ENCODE assay signal across 9 cellular contexts in genomic region chr11:33735166-33735425, GRCh38. TPM values are rescaled to one million over a fixed set of nuclear protein-coding genes. Genes with fewer than 3 reads are reported as not detected.
DNase-seq lines count a peak whose midpoint lies in the region; ATAC-seq, FAIRE-seq and TF ChIP-seq lines count a peak whose summit lies in the region.
"Had no signal": no experiment of that assay in that cellular context is flagged by ENCODE, and none has a peak within 500 bp of the region (broad histone marks: within the 10 kb centered on the region; RNA-seq: fewer than 3 reads in every experiment).

No MANE protein-coding gene starts in this region.

- peak overlapping the region; percentile 58 for H3K27ac Mint-ChIP-seq in Calu3 (ENCODE audit: unreplicated experiment)
- H3K27ac Mint-ChIP-seq in activated naive CD8-positive, alpha-beta T cell, result peak overlapping the region; percentile 24

- H3K27me3 Mint-ChIP-seq in Calu3 (ENCODE audit: unreplicated experiment), result no peaks in the 10 kb centered on the region
- no peaks in the 10 kb centered on the region for H3K27me3 Mint-ChIP-seq in activated naive CD8-positive, alpha-beta T cell

- peak overlapping the region; percentile 89 to 95 for H3K9ac ChIP-seq in kidney (ENCODE audit: low read length in 2 of 2)

- H3K9me3 Mint-ChIP-seq in Calu3 (ENCODE audit: low read depth, unreplicated experiment), result peaks cover 2% of the 10 kb centered on the region
- no peaks in the 10 kb centered on the region for H3K9me3 Mint-ChIP-seq in activated naive CD8-positive, alpha-beta T cell (ENCODE audit: low read depth)

- CTCF ChIA-PET in Calu3 (lab: Charles Lee), result interaction anchor here (3.5 kb wide), 1 partner anchor 19 kb away, joined by 15 read pairs; no protein-coding TSS in a partner anchor

- H3K4me3 ChIP-seq in kidney (ENCODE audit: low read length in 2 of 2), result peak overlapping the region; percentile 91 to 95

- H3K36me3 Mint-ChIP-seq in Calu3 (ENCODE audit: insufficient read depth, unreplicated experiment), result peaks cover 68% of the 10 kb centered on the region
- H3K36me3 Mint-ChIP-seq in activated naive CD8-positive, alpha-beta T cell, result peaks cover 4% of the 10 kb centered on the region

- intact Hi-C loops in Calu3 (cut with micrococcal nuclease; ENCODE audit: unreplicated experiment), result loop anchor here (2.0 kb wide), 1 partner anchor 42 kb away; no protein-coding TSS in a partner anchor
- intact Hi-C loops in kidney (cut with DNase I), result no loop called here

- TSS peak; percentile 42 for BruUV-seq in Calu3 (replicated peaks; lab: Mats Ljungman, UMichigan)

- H3K27ac ChIP-seq in kidney (ENCODE audit: low read depth in 2 of 2, low read length in 2 of 2), result peak overlapping the region; percentile 95 to 97
- peak overlapping the region; percentile 70 for H3K27ac ChIP-seq in temporal lobe (ENCODE audit: low read depth, low read length)

- H3K36me3 ChIP-seq in kidney (ENCODE audit: control insufficient read depth in 1 of 2, insufficient read depth in 2 of 2, low read length in 2 of 2), result peaks cover 0 to 4% of the 10 kb centered on the region in 2 donors

- peaks cover 55% of the 10 kb centered on the region for H3K4me1 Mint-ChIP-seq in Calu3 (ENCODE audit: low read depth, unreplicated experiment)
- peaks cover 38% of the 10 kb centered on the region for H3K4me1 Mint-ChIP-seq in activated naive CD8-positive, alpha-beta T cell (ENCODE audit: low read depth)

- H3K9me3 ChIP-seq in kidney (ENCODE audit: control insufficient read depth in 1 of 2, low read length in 2 of 2), result no peaks in the 10 kb centered on the region

- H3K4me1 ChIP-seq in kidney (ENCODE audit: control insufficient read depth in 1 of 2, insufficient read depth in 1 of 2, low read depth in 1 of 2, low read length in 2 of 2), result peaks cover 8 to 17% of the 10 kb centered on the region in 2 donors

- no peak for FAIRE-seq in kidney (lab: Jason Lieb, UNC)

- H3K4me3 Mint-ChIP-seq in Calu3 (ENCODE audit: low read depth, unreplicated experiment), result peak overlapping the region; percentile 77
- H3K4me3 Mint-ChIP-seq in activated naive CD8-positive, alpha-beta T cell, result peak overlapping the region; percentile 91

- TF ChIP-seq CTCF in Calu3 (IDR thresholded peaks at IDR 0.05; ENCODE audit: unreplicated experiment), result no peak
- TF ChIP-seq CTCF in kidney (IDR thresholded peaks at IDR 0.05; ENCODE audit: borderline replicate concordance, extremely low read depth, insufficient read depth), result no peak

- ATAC-seq in HG02759 (IDR thresholded peaks at IDR 0.05; ENCODE audit: unreplicated experiment), result peak; percentile 4

- no peak for DNase-seq in Calu3
- no peak for DNase-seq in kidney
- DNase-seq in stimulated activated CD4-positive, alpha-beta T cell treated with anti-CD3 and anti-CD28 coated beads, Interleukin-1b, Interleukin-23, amount 100 ng/mL, for 48 hours, result no peak
- no peak for DNase-seq in SKM-1 (lab: John Stamatoyannopoulos, UW; ENCODE audit: unreplicated experiment)
- DNase-seq in superior temporal gyrus (ENCODE audit: extremely low spot score), result no peak

RNA-seq across cellular contexts. Expression of gene CD59, which starts 1.1 kb away (rescaled TPM):
- total RNA-seq in Calu3 (2022) (1,185 and 1,281 TPM in 2 replicates), kidney (1,010 TPM), temporal lobe (27.8 TPM)
- polyA plus RNA-seq in kidney (ENCODE audit: insufficient read depth, low read depth, low replicate concordance), result 559 TPM

RNA-seq across cellular contexts. Expression of gene C11orf91, which starts 34.5 kb away (rescaled TPM):
- total RNA-seq in Calu3 (2022) (5.8 and 7.6 TPM in 2 replicates), kidney (not detected), temporal lobe (not detected)
- polyA plus RNA-seq in kidney (ENCODE audit: insufficient read depth, low read depth, low replicate concordance), result not detected
- total RNA-seq: NCI-H460 had no signal

RNA-seq across cellular contexts. Expression of gene FBXO3, which starts 39.2 kb away (rescaled TPM):
- total RNA-seq in Calu3 (2022), result 24.3 and 27.8 TPM in 2 replicates
- 40.4 TPM for total RNA-seq in kidney
- polyA plus RNA-seq in kidney (ENCODE audit: insufficient read depth, low read depth, low replicate concordance), result 27.5 TPM
- total RNA-seq in temporal lobe, result 63.2 TPM

Comparison
In these comparisons a context has a peak if more than half of its experiments do, and no peak if none do; other contexts are left out.
1. RNA of gene CD59, which starts 1.1 kb away (total RNA-seq): 1,185 to 1,281 TPM in Calu3 and 1,010 TPM in kidney (single experiment); 27.8 TPM in temporal lobe (single experiment); every median in the first group is over 10 times any median in the second.